ENCODE assay signal across 31 cellular contexts in the genomic region with DNA sequence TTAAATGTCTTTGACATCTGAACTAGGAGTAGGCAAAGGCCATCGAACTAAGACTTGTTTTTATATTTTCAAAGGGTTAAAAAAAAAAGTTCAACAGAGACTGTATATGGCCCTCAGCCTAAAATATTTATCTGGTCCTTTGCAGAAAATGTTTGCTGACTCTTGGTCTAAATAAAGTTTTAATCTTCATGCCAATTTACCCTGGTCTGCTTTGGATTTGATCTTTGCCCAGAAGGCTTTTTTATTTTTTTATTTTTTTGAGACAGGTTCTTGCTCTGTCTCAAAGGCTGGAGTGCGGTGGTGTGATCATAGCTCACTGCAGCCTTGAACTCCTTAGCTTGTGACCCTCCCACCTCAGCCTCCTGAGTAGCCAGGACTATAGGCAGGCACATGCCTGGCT.
"Had no signal": no experiment of that assay in that cellular context is flagged by ENCODE, and none has a peak within 500 bp of the region (broad histone marks: within the 10 kb centered on the region; RNA-seq: fewer than 3 reads in every experiment).

No MANE protein-coding gene starts in this region.

- H3K4me3 ChIP-seq: adrenal gland, body of pancreas, cardiac muscle cell, colonic mucosa, esophagus squamous epithelium, gastroesophageal sphincter had no signal

- H3K4me1 ChIP-seq: adrenal gland, body of pancreas, colonic mucosa had no signal

- H3K27me3 ChIP-seq: adrenal gland, body of pancreas, cardiac muscle cell, colonic mucosa, esophagus squamous epithelium, gastroesophageal sphincter had no signal

- H3K27ac ChIP-seq: adrenal gland, body of pancreas, cardiac muscle cell, colonic mucosa, epithelial cell of prostate, esophagus squamous epithelium, gastroesophageal sphincter had no signal

- H3K36me3 ChIP-seq: adrenal gland, cardiac muscle cell, colonic mucosa, esophagus squamous epithelium, gastroesophageal sphincter had no signal

- H3K9me3 ChIP-seq: adrenal gland, body of pancreas, colonic mucosa, esophagus squamous epithelium, gastroesophageal sphincter had no signal

- FAIRE-seq: endometrium, endothelial cell of umbilical vein had no signal

- DNase-seq: activated CD4-positive, alpha-beta memory T cell treated with anti-CD3 and anti-CD28 coated beads for 36 hours; activated CD4-positive, alpha-beta T cell treated with anti-CD3 and anti-CD28 coated beads for 36 hours; activated CD4-positive, alpha-beta T cell treated with anti-CD3 and anti-CD28 coated beads, Interleukin-2, amount 10 ng/mL, durations not matched to agents 24 days and 14 days; activated CD4-positive, CD25-positive, alpha-beta regulatory T cell; activated CD4-positive, CD25-positive, alpha-beta regulatory T cell treated with anti-CD3 and anti-CD28 coated beads, Interleukin-2, amount 50 U/mL, for 72 hours; activated CD8-positive, alpha-beta memory T cell treated with anti-CD3 and anti-CD28 coated beads, Interleukin-2, amount 10 ng/mL, durations not matched to agents 7 days and 5 days; activated CD8-positive, alpha-beta memory T cell treated with anti-CD3 and anti-CD28 coated beads, Interleukin-2, amount 50 U/mL, for 4 hours; activated CD8-positive, alpha-beta T cell treated with anti-CD3 and anti-CD28 coated beads, Interleukin-2, amount 10 ng/mL, durations not matched to agents 7 days and 5 days; activated effector memory CD4-positive, alpha-beta T cell treated with anti-CD3 and anti-CD28 coated beads, Interleukin-2, amount 50 U/mL, for 16 hours; activated naive CD4-positive, alpha-beta T cell treated with anti-CD3 and anti-CD28 coated beads for 36 hours; activated naive CD8-positive, alpha-beta T cell treated with anti-CD3 and anti-CD28 coated beads for 36 hours; activated naive CD8-positive, alpha-beta T cell treated with anti-CD3 and anti-CD28 coated beads, Interleukin-2, amount 50 U/mL, for 24 hours; activated T-cell treated with anti-CD3 and anti-CD28 coated beads, Interleukin-2, amount 50 U/mL, for 1 hour; activated T-cell treated with anti-CD3 and anti-CD28 coated beads, Interleukin-2, amount 50 U/mL, for 48 hours; adrenal gland; amygdala; aorta; body of pancreas; central memory CD4-positive, alpha-beta T cell; cerebellar nuclear complex; colonic mucosa; effector CD8-positive, alpha-beta T cell; esophagus squamous epithelium; foreskin melanocyte; head of caudate nucleus; T-helper 2 cell had no signal

- ATAC-seq: activated CD4-positive, alpha-beta T cell treated with anti-CD3 and anti-CD28 coated beads for 36 hours; activated CD8-positive, alpha-beta memory T cell treated with anti-CD3 and anti-CD28 coated beads, Interleukin-2, amount 10 ng/mL, durations not matched to agents 7 days and 5 days; activated CD8-positive, alpha-beta T cell treated with anti-CD3 and anti-CD28 coated beads, Interleukin-2, amount 10 ng/mL, durations not matched to agents 7 days and 5 days; activated naive CD8-positive, alpha-beta T cell treated with anti-CD3 and anti-CD28 coated beads, Interleukin-2, amount 50 U/mL, for 24 hours; body of pancreas; gastroesophageal sphincter had no signal
